In genomic region chr17:75109407-75110236, GRCh38 we compare ENCODE assay signal across 1 cellular context.
TF ChIP-seq lines count a peak whose summit lies in the region.

ARMC7 (plus strand) TSS chr17:75109969; CDS start chr17:75110289, 320 bp downstream.

TF ChIP-seq in HepG2, 621 proteins besides CTCF, POLR2A, EP300 and RAD21 (continued from another document and continues in another):
- TF ChIP-seq HINFP (CRISPR knock-in tag; IDR thresholded peaks at IDR 0.05; ENCODE audit: low read depth), result 0 out of 2 replicates have a peak, but pooled peaks have one; percentile 30
- TF ChIP-seq ZNF598 (CRISPR knock-in tag; IDR thresholded peaks at IDR 0.05; ENCODE audit: borderline replicate concordance), result no peak
- TF ChIP-seq, protein P1, sequence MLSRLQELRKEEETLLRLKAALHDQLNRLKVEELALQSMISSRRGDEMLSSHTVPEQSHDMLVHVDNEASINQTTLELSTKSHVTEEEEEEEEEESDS (CRISPR knock-in tag; IDR thresholded peaks at IDR 0.05; ENCODE audit: borderline replicate concordance), result 0 out of 2 replicates have a peak, but pooled peaks have one; percentile 47
- no peak for TF ChIP-seq ZNF12 (CRISPR knock-in tag; IDR thresholded peaks at IDR 0.05)
- no peak for TF ChIP-seq MLLT10 (CRISPR knock-in tag; IDR thresholded peaks at IDR 0.05)
- no peak for TF ChIP-seq ZBTB21 (CRISPR knock-in tag; IDR thresholded peaks at IDR 0.05)
- TF ChIP-seq ZNF335 (CRISPR knock-in tag; IDR thresholded peaks at IDR 0.05), result no peak
- no peak; the same call in 1 of the 2 replicates for TF ChIP-seq ZNF44 (CRISPR knock-in tag; IDR thresholded peaks at IDR 0.05)
- TF ChIP-seq ADNP (CRISPR knock-in tag; IDR thresholded peaks at IDR 0.05), result no peak
- peak; percentile 29; the same call in 1 of the 2 replicates for TF ChIP-seq FOSL1 (CRISPR knock-in tag; IDR thresholded peaks at IDR 0.05; ENCODE audit: borderline replicate concordance)
- TF ChIP-seq, protein P2, sequence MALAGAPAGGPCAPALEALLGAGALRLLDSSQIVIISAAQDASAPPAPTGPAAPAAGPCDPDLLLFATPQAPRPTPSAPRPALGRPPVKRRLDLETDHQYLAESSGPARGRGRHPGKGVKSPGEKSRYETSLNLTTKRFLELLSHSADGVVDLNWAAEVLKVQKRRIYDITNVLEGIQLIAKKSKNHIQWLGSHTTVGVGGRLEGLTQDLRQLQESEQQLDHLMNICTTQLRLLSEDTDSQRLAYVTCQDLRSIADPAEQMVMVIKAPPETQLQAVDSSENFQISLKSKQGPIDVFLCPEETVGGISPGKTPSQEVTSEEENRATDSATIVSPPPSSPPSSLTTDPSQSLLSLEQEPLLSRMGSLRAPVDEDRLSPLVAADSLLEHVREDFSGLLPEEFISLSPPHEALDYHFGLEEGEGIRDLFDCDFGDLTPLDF (CRISPR knock-in tag; IDR thresholded peaks at IDR 0.05), result peak; percentile 61
- TF ChIP-seq ZNF619 (CRISPR knock-in tag; IDR thresholded peaks at IDR 0.05), result no peak
- peak; percentile 49; the same call in 1 of the 2 replicates for TF ChIP-seq REPIN1 (CRISPR knock-in tag; IDR thresholded peaks at IDR 0.05; ENCODE audit: borderline replicate concordance, low read depth)
- TF ChIP-seq BRD4 (CRISPR knock-in tag; IDR thresholded peaks at IDR 0.05), result 0 out of 2 replicates have a peak, but pooled peaks have one; percentile 23
- no peak for TF ChIP-seq ZNF282 (IDR thresholded peaks at IDR 0.05; ENCODE audit: partially characterized antibody)
- TF ChIP-seq ZBED4 (CRISPR knock-in tag; IDR thresholded peaks at IDR 0.05; ENCODE audit: borderline replicate concordance), result peak; percentile 78; the same call in 1 of the 2 replicates
- TF ChIP-seq MXD4 (CRISPR knock-in tag; IDR thresholded peaks at IDR 0.05), result 0 out of 2 replicates have a peak, but pooled peaks have one; percentile 65
- TF ChIP-seq ZFX (CRISPR knock-in tag; IDR thresholded peaks at IDR 0.05; ENCODE audit: low read depth), result no peak; the same call in 1 of the 2 replicates
- no peak; the same call in 1 of the 2 replicates for TF ChIP-seq ZNF616 (CRISPR knock-in tag; IDR thresholded peaks at IDR 0.05; ENCODE audit: low read depth)
- TF ChIP-seq, protein P3, sequence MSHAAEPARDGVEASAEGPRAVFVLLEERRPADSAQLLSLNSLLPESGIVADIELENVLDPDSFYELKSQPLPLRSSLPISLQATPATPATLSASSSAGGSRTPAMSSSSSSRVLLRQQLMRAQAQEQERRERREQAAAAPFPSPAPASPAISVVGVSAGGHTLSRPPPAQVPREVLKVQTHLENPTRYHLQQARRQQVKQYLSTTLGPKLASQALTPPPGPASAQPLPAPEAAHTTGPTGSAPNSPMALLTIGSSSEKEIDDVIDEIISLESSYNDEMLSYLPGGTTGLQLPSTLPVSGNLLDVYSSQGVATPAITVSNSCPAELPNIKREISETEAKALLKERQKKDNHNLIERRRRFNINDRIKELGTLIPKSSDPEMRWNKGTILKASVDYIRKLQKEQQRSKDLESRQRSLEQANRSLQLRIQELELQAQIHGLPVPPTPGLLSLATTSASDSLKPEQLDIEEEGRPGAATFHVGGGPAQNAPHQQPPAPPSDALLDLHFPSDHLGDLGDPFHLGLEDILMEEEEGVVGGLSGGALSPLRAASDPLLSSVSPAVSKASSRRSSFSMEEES (CRISPR knock-in tag; IDR thresholded peaks at IDR 0.05), result 0 out of 2 replicates have a peak, but pooled peaks have one; percentile 16
- peak; percentile 69; the same call in 1 of the 2 replicates for TF ChIP-seq ZNF430 (CRISPR knock-in tag; IDR thresholded peaks at IDR 0.05)
- no peak for TF ChIP-seq HHEX (CRISPR knock-in tag; IDR thresholded peaks at IDR 0.05)
- 0 out of 2 replicates have a peak, but pooled peaks have one; percentile 72 for TF ChIP-seq TP53 (CRISPR knock-in tag; conservative IDR thresholded peaks at IDR 0.05)
- peak; percentile 77 for TF ChIP-seq MAX (IDR thresholded peaks at IDR 0.05)
- TF ChIP-seq ZNF446 (CRISPR knock-in tag; IDR thresholded peaks at IDR 0.05), result no peak; the same call in 1 of the 2 replicates
- peak; percentile 39 for TF ChIP-seq ZBTB38 (CRISPR knock-in tag; IDR thresholded peaks at IDR 0.05)
- peak; percentile 81 for TF ChIP-seq HNRNPLL (IDR thresholded peaks at IDR 0.05; ENCODE audit: low read depth, low read length, poor library complexity, severe bottlenecking)
- TF ChIP-seq ZNF678 (CRISPR knock-in tag; IDR thresholded peaks at IDR 0.05), result peak; percentile 94; the same call in 1 of the 2 replicates
- TF ChIP-seq ZNF614 (CRISPR knock-in tag; IDR thresholded peaks at IDR 0.05; ENCODE audit: borderline replicate concordance), result peak; percentile 71; the same call in 1 of the 2 replicates
- TF ChIP-seq, protein P4, sequence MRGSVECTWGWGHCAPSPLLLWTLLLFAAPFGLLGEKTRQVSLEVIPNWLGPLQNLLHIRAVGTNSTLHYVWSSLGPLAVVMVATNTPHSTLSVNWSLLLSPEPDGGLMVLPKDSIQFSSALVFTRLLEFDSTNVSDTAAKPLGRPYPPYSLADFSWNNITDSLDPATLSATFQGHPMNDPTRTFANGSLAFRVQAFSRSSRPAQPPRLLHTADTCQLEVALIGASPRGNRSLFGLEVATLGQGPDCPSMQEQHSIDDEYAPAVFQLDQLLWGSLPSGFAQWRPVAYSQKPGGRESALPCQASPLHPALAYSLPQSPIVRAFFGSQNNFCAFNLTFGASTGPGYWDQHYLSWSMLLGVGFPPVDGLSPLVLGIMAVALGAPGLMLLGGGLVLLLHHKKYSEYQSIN (CRISPR knock-in tag; IDR thresholded peaks at IDR 0.05; ENCODE audit: borderline replicate concordance), result no peak; the same call in 1 of the 2 replicates
- 0 out of 2 replicates have a peak, but pooled peaks have one; percentile 55 for TF ChIP-seq ETV6 (CRISPR knock-in tag; conservative IDR thresholded peaks at IDR 0.05)
- TF ChIP-seq ZNF564 (CRISPR knock-in tag; IDR thresholded peaks at IDR 0.05), result no peak; the same call in 1 of the 2 replicates
- no peak for TF ChIP-seq KLF9 (CRISPR knock-in tag; IDR thresholded peaks at IDR 0.05; ENCODE audit: low read depth)
- TF ChIP-seq, protein P5, sequence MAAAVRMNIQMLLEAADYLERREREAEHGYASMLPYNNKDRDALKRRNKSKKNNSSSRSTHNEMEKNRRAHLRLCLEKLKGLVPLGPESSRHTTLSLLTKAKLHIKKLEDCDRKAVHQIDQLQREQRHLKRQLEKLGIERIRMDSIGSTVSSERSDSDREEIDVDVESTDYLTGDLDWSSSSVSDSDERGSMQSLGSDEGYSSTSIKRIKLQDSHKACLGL (CRISPR knock-in tag; IDR thresholded peaks at IDR 0.05), result no peak
- no peak for TF ChIP-seq RERE (CRISPR knock-in tag; IDR thresholded peaks at IDR 0.05; ENCODE audit: low read depth)
- TF ChIP-seq SIN3A (IDR thresholded peaks at IDR 0.05; ENCODE audit: borderline replicate concordance, low read depth, low read length), result peak; percentile 42; the same call in 1 of the 2 replicates
- TF ChIP-seq, protein P6, sequence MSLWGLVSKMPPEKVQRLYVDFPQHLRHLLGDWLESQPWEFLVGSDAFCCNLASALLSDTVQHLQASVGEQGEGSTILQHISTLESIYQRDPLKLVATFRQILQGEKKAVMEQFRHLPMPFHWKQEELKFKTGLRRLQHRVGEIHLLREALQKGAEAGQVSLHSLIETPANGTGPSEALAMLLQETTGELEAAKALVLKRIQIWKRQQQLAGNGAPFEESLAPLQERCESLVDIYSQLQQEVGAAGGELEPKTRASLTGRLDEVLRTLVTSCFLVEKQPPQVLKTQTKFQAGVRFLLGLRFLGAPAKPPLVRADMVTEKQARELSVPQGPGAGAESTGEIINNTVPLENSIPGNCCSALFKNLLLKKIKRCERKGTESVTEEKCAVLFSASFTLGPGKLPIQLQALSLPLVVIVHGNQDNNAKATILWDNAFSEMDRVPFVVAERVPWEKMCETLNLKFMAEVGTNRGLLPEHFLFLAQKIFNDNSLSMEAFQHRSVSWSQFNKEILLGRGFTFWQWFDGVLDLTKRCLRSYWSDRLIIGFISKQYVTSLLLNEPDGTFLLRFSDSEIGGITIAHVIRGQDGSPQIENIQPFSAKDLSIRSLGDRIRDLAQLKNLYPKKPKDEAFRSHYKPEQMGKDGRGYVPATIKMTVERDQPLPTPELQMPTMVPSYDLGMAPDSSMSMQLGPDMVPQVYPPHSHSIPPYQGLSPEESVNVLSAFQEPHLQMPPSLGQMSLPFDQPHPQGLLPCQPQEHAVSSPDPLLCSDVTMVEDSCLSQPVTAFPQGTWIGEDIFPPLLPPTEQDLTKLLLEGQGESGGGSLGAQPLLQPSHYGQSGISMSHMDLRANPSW (CRISPR knock-in tag; IDR thresholded peaks at IDR 0.05; ENCODE audit: borderline replicate concordance), result no peak
- peak; percentile 92 for TF ChIP-seq POLR2AphosphoS5 (IDR thresholded peaks at IDR 0.05; ENCODE audit: low read depth, low read length)
- peak; percentile 67; the same call in 1 of the 2 replicates for TF ChIP-seq ZNF605 (CRISPR knock-in tag; IDR thresholded peaks at IDR 0.05)
